In genomic region chr5:88140396-88140862, GRCh38 we compare ENCODE assay signal across 8 cellular contexts.
DNase-seq lines count a peak whose midpoint lies in the region; ATAC-seq and TF ChIP-seq lines count a peak whose summit lies in the region.

No MANE protein-coding gene starts in this region.

- no peak for ATAC-seq in upper lobe of left lung (ENCODE audit: low FRiP score in 2 of 2)
- ATAC-seq in HG02610 (IDR thresholded peaks at IDR 0.05; ENCODE audit: unreplicated experiment) = no peak

- H3K4ac ChIP-seq in mesenchymal stem cell (ENCODE audit: low read depth in 1 of 2, low read length in 2 of 2) = no peak overlapping the region

- H3K79me1 ChIP-seq in mesenchymal stem cell (replicated peaks; ENCODE audit: low read length, poor library complexity, severe bottlenecking) = no peaks in the 10 kb centered on the region

- H3K36me3 ChIP-seq in mesenchymal stem cell (ENCODE audit: control insufficient read depth in 1 of 2, insufficient read depth in 2 of 2, low read depth in 1 of 2, low read length in 2 of 2) (no peaks in the 10 kb centered on the region), upper lobe of left lung (no peaks in the 10 kb centered on the region)

- H4K91ac ChIP-seq in mesenchymal stem cell (ENCODE audit: low read length) = no peak overlapping the region

- no peak for TF ChIP-seq POLR2A in upper lobe of left lung (IDR thresholded peaks at IDR 0.05)

- peak; percentile 5 for DNase-seq in SKM-1 treated with dmso at 0.1 percent for 144 hours (lab: John Stamatoyannopoulos, UW; ENCODE audit: unreplicated experiment)
- no peak for DNase-seq in SKM-1 (lab: John Stamatoyannopoulos, UW; ENCODE audit: unreplicated experiment)
- peak in 6 of 10 donors; percentile 28 to 86 (median 56) for DNase-seq in dorsolateral prefrontal cortex
- peak; percentile 6 for DNase-seq in mesenchymal stem cell
- DNase-seq in upper lobe of left lung = peak; percentile 62 to 79
- DNase-seq in DMS79 treated with DMSO at 0.1 percent for 48 hours (lab: John Stamatoyannopoulos, UW) = no peak
- no peak for DNase-seq in OCI-M1 (lab: John Stamatoyannopoulos, UW)

- no peak overlapping the region for H4K8ac ChIP-seq in mesenchymal stem cell (ENCODE audit: low read length)

- H2BK5ac ChIP-seq in mesenchymal stem cell (ENCODE audit: low read depth, low read length, poor library complexity, severe bottlenecking) = no peak overlapping the region

- H3K4me3 ChIP-seq in dorsolateral prefrontal cortex (peak overlapping the region; percentile 45 to 88 (median 73)), mesenchymal stem cell (ENCODE audit: insufficient read depth in 1 of 2, low read depth in 1 of 2, low read length in 2 of 2) (peak overlapping the region; percentile 24 to 84), upper lobe of left lung (peak overlapping the region; percentile 38 to 57 (median 49))

- H3K23ac ChIP-seq in mesenchymal stem cell (ENCODE audit: low read length in 2 of 2) = no peak overlapping the region

- H2AK5ac ChIP-seq in mesenchymal stem cell (ENCODE audit: low read length, severe bottlenecking) = no peak overlapping the region

- no peak overlapping the region for H3K14ac ChIP-seq in mesenchymal stem cell (ENCODE audit: low read length in 2 of 2)

- H3K9me3 ChIP-seq in mesenchymal stem cell (ENCODE audit: control insufficient read depth, low read length) (no peaks in the 10 kb centered on the region), upper lobe of left lung (no peaks in the 10 kb centered on the region)

- H2AFZ ChIP-seq in mesenchymal stem cell (ENCODE audit: low read depth, low read length) = no peak overlapping the region

- no peak overlapping the region for H2BK15ac ChIP-seq in mesenchymal stem cell (ENCODE audit: low read depth, poor library complexity, severe bottlenecking)

- no peak overlapping the region for H3K18ac ChIP-seq in mesenchymal stem cell (ENCODE audit: low read depth in 1 of 2, low read length in 2 of 2)

- H2BK120ac ChIP-seq in mesenchymal stem cell (ENCODE audit: low read depth, low read length) = no peak overlapping the region

- peak overlapping the region; percentile 77 for H3K4me2 ChIP-seq in mesenchymal stem cell (ENCODE audit: low read length, poor library complexity, severe bottlenecking)

- H3K27ac ChIP-seq in dorsolateral prefrontal cortex (peak overlapping the region; percentile 91 to 100 (median 98)), mesenchymal stem cell (ENCODE audit: low read length, poor library complexity, severe bottlenecking) (no peak overlapping the region), upper lobe of left lung (peak overlapping the region in 2 of 4 donors; percentile 62 to 77)

- no peaks in the 10 kb centered on the region for H3K27me3 ChIP-seq in dorsolateral prefrontal cortex
- H3K27me3 ChIP-seq in mesenchymal stem cell (ENCODE audit: control insufficient read depth in 1 of 2, insufficient read depth in 1 of 2, low read length in 2 of 2) = peaks cover 52 to 54% of the 10 kb centered on the region in 2 experiments
- H3K27me3 ChIP-seq in upper lobe of left lung = peaks cover 0 to 3% (median 0%) of the 10 kb centered on the region in 4 donors

- intact Hi-C loops in dorsolateral prefrontal cortex (cut with DNase I) = loop anchor here (2.0 to 10.0 kb wide), 10 partner anchors 46 to 726 kb away; partner anchors contain the start of genes CCNH (in 1 of the 2) and TMEM161B (in 1 of the 2)

- 19% methylated on average over 16 of the region's 16 CpGs for WGBS in mesenchymal stem cell
- WGBS in upper lobe of left lung, 2 donors = 6 to 11% methylated on average over 16 of the region's 16 CpGs

- H3K9ac ChIP-seq in mesenchymal stem cell (ENCODE audit: low read length) = peak overlapping the region; percentile 82

- no peak overlapping the region for H2BK12ac ChIP-seq in mesenchymal stem cell (ENCODE audit: low read length in 2 of 2)

- peaks cover 10% of the 10 kb centered on the region for H3K4me1 ChIP-seq in mesenchymal stem cell (ENCODE audit: control insufficient read depth, insufficient read depth, low read depth, low read length)
- peaks cover 10 to 47% (median 26%) of the 10 kb centered on the region in 4 donors for H3K4me1 ChIP-seq in upper lobe of left lung

- TF ChIP-seq EP300 in upper lobe of left lung (IDR thresholded peaks at IDR 0.05) = no peak

- no peak for TF ChIP-seq CTCF in dorsolateral prefrontal cortex (IDR thresholded peaks at IDR 0.05 in 54 of 56, conservative IDR thresholded peaks at IDR 0.05 in 2 of 56; ENCODE audit: low read depth in 1 of 56, partially characterized antibody in 56 of 56)
- TF ChIP-seq CTCF in upper lobe of left lung (IDR thresholded peaks at IDR 0.05) = no peak

Comparison
In these comparisons a context has a peak if more than half of its experiments do, and no peak if none do; other contexts are left out.
1. DNase-seq: peak in SKM-1 treated with dmso at 0.1 percent for 144 hours (single experiment), dorsolateral prefrontal cortex (6 of 10), mesenchymal stem cell (single experiment) and upper lobe of left lung (2 of 2); none in SKM-1 (single experiment), DMS79 treated with DMSO at 0.1 percent for 48 hours (single experiment) and OCI-M1 (single experiment).
2. Peak in every context shown above with its lines, with median percentiles within 50 percentile points of each other: H3K4me3 ChIP-seq.